8 cellular contexts compared by ENCODE assay signal in the genomic region with DNA sequence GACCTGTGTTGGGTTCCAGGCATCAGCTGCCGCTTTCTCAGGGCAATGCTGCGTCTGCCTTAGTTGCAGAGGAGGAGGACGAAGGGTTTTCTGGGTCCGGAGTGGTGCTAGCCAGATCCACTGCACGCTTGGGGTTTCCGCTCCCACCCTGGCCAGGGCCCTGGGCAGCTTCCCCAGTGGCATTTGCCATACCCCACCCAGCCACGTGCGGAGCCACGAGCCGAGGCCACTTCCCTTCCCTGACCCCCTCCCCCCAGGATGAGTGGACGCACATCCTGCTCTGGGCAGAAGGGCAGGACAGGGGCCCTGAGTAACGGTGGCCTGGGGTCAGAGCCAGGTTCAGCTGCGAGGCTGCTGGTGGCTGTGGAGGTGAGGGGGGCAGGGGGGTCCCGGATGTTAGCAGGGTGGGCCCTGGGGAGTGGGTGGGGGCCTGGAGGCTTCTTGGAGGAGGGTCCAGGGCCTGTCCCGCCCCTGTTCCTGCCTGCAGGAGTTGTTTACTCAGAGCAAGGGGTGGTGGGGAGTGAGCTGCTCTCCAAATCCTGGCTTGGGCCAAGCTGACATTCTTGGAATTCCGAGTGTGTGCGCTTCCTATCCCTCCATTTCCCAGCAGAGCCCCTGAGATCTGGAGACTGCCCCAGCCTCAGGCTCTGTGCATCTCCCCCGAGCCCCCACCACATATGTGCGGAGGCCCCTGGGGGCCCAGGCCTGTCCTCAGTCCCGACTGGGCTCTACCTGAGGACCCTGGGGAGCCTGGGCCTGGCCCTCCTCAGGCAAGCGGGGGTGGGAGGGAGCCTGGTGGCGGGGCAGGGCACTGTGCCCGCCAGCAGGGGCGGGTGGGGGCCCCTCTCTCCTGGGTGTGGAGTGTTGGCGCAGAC. TPM values are rescaled to one million over a fixed set of nuclear protein-coding genes. Genes with fewer than 3 reads are reported as not detected.
DNase-seq lines count a peak whose midpoint lies in the region; ATAC-seq and TF ChIP-seq lines count a peak whose summit lies in the region.

No MANE protein-coding gene starts in this region.

- H3K4me1 ChIP-seq in HCT116 (ENCODE audit: control insufficient read depth in 1 of 2, insufficient read depth in 2 of 2, low read length in 2 of 2) (peaks cover 32 to 62% of the 10 kb centered on the region in 2 experiments), foreskin keratinocyte (peaks cover 12% of the 10 kb centered on the region)

- no peak overlapping the region for H2AFZ ChIP-seq in HCT116 (ENCODE audit: low read depth, low read length, poor library complexity, severe bottlenecking)

- peaks cover 0 to 21% of the 10 kb centered on the region in 2 experiments; a peak in 3 of 4 replicates for H3K36me3 ChIP-seq in HCT116 (ENCODE audit: control insufficient read depth in 1 of 2, insufficient read depth in 2 of 2, low read length in 2 of 2)

- H3K9me2 ChIP-seq in HCT116 (ENCODE audit: insufficient read depth), result no peaks in the 10 kb centered on the region

- no peaks in the 10 kb centered on the region for H3K9me3 ChIP-seq in HCT116 (ENCODE audit: control insufficient read depth in 1 of 2, insufficient read depth in 1 of 2, low read depth in 1 of 2, low read length in 2 of 2)

- TF ChIP-seq CTCF in AG04449 (IDR thresholded peaks at IDR 0.05; ENCODE audit: insufficient read depth, low read length, missing control alignments), result peak; percentile 5
- TF ChIP-seq CTCF in HCT116 (IDR thresholded peaks at IDR 0.05 in 2 of 3, conservative IDR thresholded peaks at IDR 0.05 in 1 of 3; ENCODE audit: borderline replicate concordance in 1 of 3, insufficient read depth in 1 of 3, low read depth in 2 of 3, low read length in 2 of 3), result no peak
- TF ChIP-seq CTCF in activated B cell treated with CpG ODN at 0.5 μM for 24 hours (IDR thresholded peaks at IDR 0.05), result no peak
- no peak for TF ChIP-seq CTCF in foreskin keratinocyte (conservative IDR thresholded peaks at IDR 0.05)
- no peak for TF ChIP-seq CTCF in neural crest cell (conservative IDR thresholded peaks at IDR 0.05)

- TF ChIP-seq POLR2A in HCT116 (IDR thresholded peaks at IDR 0.05; ENCODE audit: borderline replicate concordance, extremely low read depth, insufficient read depth, insufficient read length), result no peak

- H3K4me2 ChIP-seq in HCT116 (ENCODE audit: low read length), result peak overlapping the region; percentile 92

- ATAC-seq in HCT116 (peak; percentile 50), activated B cell treated with CpG ODN at 0.5 μM for 24 hours (ENCODE audit: low read depth) (no peak), foreskin keratinocyte (peak; percentile 41), GM18873 (IDR thresholded peaks at IDR 0.05; ENCODE audit: low FRiP score, unreplicated experiment) (no peak), GM21381 (IDR thresholded peaks at IDR 0.05; ENCODE audit: unreplicated experiment) (no peak)

- H3K27ac ChIP-seq in HCT116 (ENCODE audit: low read depth, low read length) (peak overlapping the region; percentile 97), foreskin keratinocyte (no peak overlapping the region)

- peaks cover 49% of the 10 kb centered on the region for H3K79me2 ChIP-seq in HCT116 (ENCODE audit: insufficient read depth, low read length)

- CTCF ChIA-PET in AG04449 (lab: Yijun Ruan, JAX) (interaction anchor here (1.3 to 1.5 kb wide), 3 partner anchors 11 to 207 kb away, joined by 4 to 6 read pairs (median 4); no protein-coding TSS in a partner anchor), HCT116 (lab: Charles Lee) (interaction anchor here (0.6 to 1.3 kb wide), 5 partner anchors 9 to 207 kb away, joined by 3 to 7 read pairs (median 3); a partner anchor contains a TSS), activated B cell treated with CpG ODN at 0.5 μM for 24 hours (lab: Charles Lee) (interaction anchor here (1.2 to 1.3 kb wide), 2 partner anchors 9 to 24 kb away, joined by 4 read pairs; no protein-coding TSS in a partner anchor)

- RAD21 ChIA-PET in HCT116 (lab: Charles Lee; ENCODE audit: low non-redundant PET in 1 of 2, low total read pairs in 2 of 2, uncharacterized antibody in 2 of 2, unreplicated experiment in 2 of 2), result no interaction called here

- H3K9ac ChIP-seq in HCT116 (ENCODE audit: low read length), result peak overlapping the region; percentile 99

- peak; percentile 84 for DNase-seq in AG04449 (ENCODE audit: low read depth, low spot score)
- DNase-seq in HCT116 (ENCODE audit: low read depth, low spot score), result no peak
- DNase-seq in activated B cell treated with CpG ODN at 0.5 μM for 24 hours, result no peak
- peak; percentile 66 to 84 for DNase-seq in foreskin keratinocyte
- DNase-seq in neural crest cell (ENCODE audit: low read depth, low spot score), result no peak
- DNase-seq in COR-L47 (lab: John Stamatoyannopoulos, UW), result no peak

- H3K4me1 Mint-ChIP-seq in activated B cell treated with CpG ODN at 0.5 μM for 24 hours, result peaks cover 40% of the 10 kb centered on the region
- peaks cover 18% of the 10 kb centered on the region for H3K4me1 Mint-ChIP-seq in neural crest cell

- intact Hi-C loops in HCT116 (cut with micrococcal nuclease) (loop anchor here (5.0 kb wide), 1 partner anchor 37 kb away; a partner anchor contains a TSS), activated B cell treated with CpG ODN at 0.5 μM for 24 hours (cut with micrococcal nuclease) (loop anchor here (2.0 to 10.0 kb wide), 3 partner anchors 67 to 731 kb away; a partner anchor contains a TSS)

- no peak for TF ChIP-seq RAD21 in HCT116 (IDR thresholded peaks at IDR 0.05; ENCODE audit: low read depth)

- H3K27me3 Mint-ChIP-seq in activated B cell treated with CpG ODN at 0.5 μM for 24 hours, result peaks cover 7% of the 10 kb centered on the region
- peaks cover 15% of the 10 kb centered on the region for H3K27me3 Mint-ChIP-seq in neural crest cell (ENCODE audit: low read depth)

- peak overlapping the region; percentile 86 for H3K4me3 ChIP-seq in AG04449 (ENCODE audit: low read depth, low read length)
- H3K4me3 ChIP-seq in HCT116 (replicated peaks in 1 of 2; ENCODE audit: low read depth in 1 of 2, low read length in 2 of 2), result peak overlapping the region; percentile 66 to 98

- POLR2A ChIA-PET in AG04449 (lab: Yijun Ruan, JAX), result interaction anchor here (0.6 to 7.7 kb wide), 10 partner anchors 12 to 466 kb away, joined by 3 to 109 read pairs (median 4); a partner anchor contains a TSS
- POLR2A ChIA-PET in HCT116 (lab: Charles Lee), result interaction anchor here (1.9 to 2.5 kb wide), 2 partner anchors 10 to 25 kb away, joined by 11 to 14 read pairs; a partner anchor contains a TSS
- POLR2A ChIA-PET in activated B cell treated with CpG ODN at 0.5 μM for 24 hours (lab: Charles Lee), result interaction anchor here (1.2 to 2.6 kb wide), 7 partner anchors 11 to 728 kb away, joined by 3 to 45 read pairs (median 4); a partner anchor contains a TSS

- no peaks in the 10 kb centered on the region for H3K9me3 Mint-ChIP-seq in activated B cell treated with CpG ODN at 0.5 μM for 24 hours
- H3K9me3 Mint-ChIP-seq in neural crest cell, result no peaks in the 10 kb centered on the region

- H3K4me3 Mint-ChIP-seq in activated B cell treated with CpG ODN at 0.5 μM for 24 hours (peak overlapping the region; percentile 72), neural crest cell (peak overlapping the region; percentile 89)

- H3K27ac Mint-ChIP-seq in activated B cell treated with CpG ODN at 0.5 μM for 24 hours (no peak overlapping the region), neural crest cell (ENCODE audit: unreplicated experiment) (no peak overlapping the region)

- H3K36me3 Mint-ChIP-seq in activated B cell treated with CpG ODN at 0.5 μM for 24 hours (ENCODE audit: low read depth) (peaks cover 20% of the 10 kb centered on the region), neural crest cell (ENCODE audit: low read depth) (peaks cover 5% of the 10 kb centered on the region)

- BruUV-seq in HCT116 (replicated peaks; lab: Mats Ljungman, UMichigan), result no TSS peak

- peaks cover 12% of the 10 kb centered on the region; the same call in 1 of the 2 replicates for H4K20me1 ChIP-seq in HCT116 (ENCODE audit: insufficient read depth)

- H3K27me3 ChIP-seq in HCT116 (ENCODE audit: insufficient read depth, low read length) (no peaks in the 10 kb centered on the region), foreskin keratinocyte (no peaks in the 10 kb centered on the region)

TF ChIP-seq in HCT116, 20 proteins besides CTCF, POLR2A, EP300 and RAD21:
- TF ChIP-seq, protein P1, sequence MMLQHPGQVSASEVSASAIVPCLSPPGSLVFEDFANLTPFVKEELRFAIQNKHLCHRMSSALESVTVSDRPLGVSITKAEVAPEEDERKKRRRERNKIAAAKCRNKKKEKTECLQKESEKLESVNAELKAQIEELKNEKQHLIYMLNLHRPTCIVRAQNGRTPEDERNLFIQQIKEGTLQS (IDR thresholded peaks at IDR 0.05), result no peak
- TF ChIP-seq CBX3 (IDR thresholded peaks at IDR 0.05; ENCODE audit: low read depth) (no peak), POLR2AphosphoS5 (IDR thresholded peaks at IDR 0.05; ENCODE audit: low read depth, low read length) (peak; percentile 40; the same call in 1 of the 2 replicates)

RNA-seq across cellular contexts. Expression of a gene that starts 1.4 kb away (rescaled TPM):
- total RNA-seq in HCT116 (2021; ENCODE audit: unreplicated experiment) (50.3 TPM), activated B cell treated with CpG ODN at 0.5 μM for 24 hours (2.2 and 2.3 TPM in 2 replicates), foreskin keratinocyte (77.6 and 85.3 TPM in 2 replicates), neural crest cell (40.0 and 40.2 TPM in 2 replicates)
- 61.5 and 64.3 TPM in 2 replicates for polyA plus RNA-seq in HCT116 (2012)
- 119 and 135 TPM in 2 replicates for polyA plus RNA-seq in foreskin keratinocyte

RNA-seq across cellular contexts. Expression of a gene that starts 1.7 kb away (rescaled TPM):
- 211 TPM for total RNA-seq in HCT116 (2021; ENCODE audit: unreplicated experiment)
- 308 and 311 TPM in 2 replicates for polyA plus RNA-seq in HCT116 (2012)
- 83.9 and 90.2 TPM in 2 replicates for total RNA-seq in activated B cell treated with CpG ODN at 0.5 μM for 24 hours
- total RNA-seq in foreskin keratinocyte, result 160 and 213 TPM in 2 replicates
- 460 and 473 TPM in 2 replicates for polyA plus RNA-seq in foreskin keratinocyte
- 128 and 134 TPM in 2 replicates for total RNA-seq in neural crest cell

RNA-seq across cellular contexts. Expression of a gene that starts 11.3 kb away (rescaled TPM):
- total RNA-seq in HCT116 (2021; ENCODE audit: unreplicated experiment) (296 TPM), activated B cell treated with CpG ODN at 0.5 μM for 24 hours (14.4 and 14.5 TPM in 2 replicates), foreskin keratinocyte (390 and 399 TPM in 2 replicates), neural crest cell (101 and 108 TPM in 2 replicates)
- 435 and 571 TPM in 2 replicates for polyA plus RNA-seq in HCT116 (2012)
- polyA plus RNA-seq in foreskin keratinocyte, result 547 and 553 TPM in 2 replicates

RNA-seq across cellular contexts. Expression of a gene that starts 16.3 kb away (rescaled TPM):
- total RNA-seq in HCT116 (2021; ENCODE audit: unreplicated experiment), result 11.8 TPM
- polyA plus RNA-seq in HCT116 (2012), result 9.1 and 10.2 TPM in 2 replicates
- 4.1 and 4.5 TPM in 2 replicates for total RNA-seq in activated B cell treated with CpG ODN at 0.5 μM for 24 hours
- 0.71 and 1.4 TPM in 2 replicates for total RNA-seq in foreskin keratinocyte
- 1.2 and 2.1 TPM in 2 replicates for polyA plus RNA-seq in foreskin keratinocyte
- 1.6 and 2.7 TPM in 2 replicates for total RNA-seq in neural crest cell

RNA-seq across cellular contexts. Expression of a gene that starts 25.3 kb away (rescaled TPM):
- 124 TPM for total RNA-seq in HCT116 (2021; ENCODE audit: unreplicated experiment)
- 115 and 142 TPM in 2 replicates for polyA plus RNA-seq in HCT116 (2012)
- total RNA-seq in activated B cell treated with CpG ODN at 0.5 μM for 24 hours, result 52.9 and 53.2 TPM in 2 replicates
- 11.4 and 14.4 TPM in 2 replicates for total RNA-seq in foreskin keratinocyte
- 22.2 and 22.9 TPM in 2 replicates for polyA plus RNA-seq in foreskin keratinocyte
- total RNA-seq in neural crest cell, result 27.0 and 34.5 TPM in 2 replicates

Comparison
In these comparisons a context has a peak if more than half of its experiments do, and no peak if none do; other contexts are left out.
1. DNase-seq: peak in AG04449 (single experiment) and foreskin keratinocyte (2 of 2); none in HCT116 (single experiment), activated B cell treated with CpG ODN at 0.5 μM for 24 hours (single experiment), neural crest cell (single experiment) and COR-L47 (single experiment).
2. ATAC-seq: peak in HCT116 (single experiment) and foreskin keratinocyte (single experiment); none in activated B cell treated with CpG ODN at 0.5 μM for 24 hours (single experiment), GM18873 (single experiment) and GM21381 (single experiment).
3. RNA of a gene that starts 1.4 kb away (total RNA-seq): 77.6 to 85.3 TPM in foreskin keratinocyte, 50.3 TPM in HCT116 (single experiment) and 40.0 to 40.2 TPM in neural crest cell; 2.2 to 2.3 TPM in activated B cell treated with CpG ODN at 0.5 μM for 24 hours; every median in the first group is over 10 times any median in the second.